Comparison of ENCODE assay signal across 1 cellular context in genomic region chr10:72134785-72135765, GRCh38.
TF ChIP-seq lines count a peak whose summit lies in the region.

No MANE protein-coding gene starts in this region.

TF ChIP-seq in WTC11, 78 proteins besides CTCF, POLR2A, EP300 and RAD21 (continued from another document):
- TF ChIP-seq ZNF396 (CRISPR knock-in tag; IDR thresholded peaks at IDR 0.05; ENCODE audit: borderline replicate concordance) (no peak), ZNF416 (CRISPR knock-in tag; IDR thresholded peaks at IDR 0.05) (no peak), ZNF219 (CRISPR knock-in tag; IDR thresholded peaks at IDR 0.05; ENCODE audit: borderline replicate concordance) (no peak)
